ENCODE assay signal across 21 cellular contexts in genomic region chr5:160158087-160158486, GRCh38. TPM values are rescaled to one million over a fixed set of nuclear protein-coding genes. Genes with fewer than 3 reads are reported as not detected.
DNase-seq lines count a peak whose midpoint lies in the region; ATAC-seq and TF ChIP-seq lines count a peak whose summit lies in the region.
"Had no signal": no experiment of that assay in that cellular context is flagged by ENCODE, and none has a peak within 500 bp of the region (broad histone marks: within the 10 kb centered on the region; RNA-seq: fewer than 3 reads in every experiment).

No MANE protein-coding gene starts in this region.

- H4K20me1 ChIP-seq in GM23338 (replicated peaks; ENCODE audit: insufficient read depth) (no peaks in the 10 kb centered on the region), OCI-LY7 (ENCODE audit: insufficient read depth, low read length) (no peaks in the 10 kb centered on the region)

- WGBS in endodermal cell (ENCODE audit: insufficient coverage in 1 of 2, insufficient read length in 1 of 2), 2 experiments: 95 to 98% methylated on average over 7 to 9 of the region's 9 CpGs

- H3K9me2 ChIP-seq in GM23338 (ENCODE audit: insufficient read depth) (no peaks in the 10 kb centered on the region), OCI-LY7 (ENCODE audit: insufficient read depth, low read length) (no peaks in the 10 kb centered on the region)

- H2AFZ ChIP-seq in GM23338 (no peak overlapping the region), OCI-LY7 (ENCODE audit: low read length) (no peak overlapping the region)
- H2AFZ ChIP-seq: PC-9 had no signal

- no peak overlapping the region for H3K4me3 Mint-ChIP-seq in GM23338
- H3K4me3 Mint-ChIP-seq in endodermal cell: no peak overlapping the region
- no peak overlapping the region for H3K4me3 Mint-ChIP-seq in activated CD8-positive, alpha-beta T cell treated with anti-CD3 and anti-CD28 coated beads for 36 hours
- H3K4me3 Mint-ChIP-seq: CD4-positive, alpha-beta T cell; stimulated activated naive B cell treated with anti-CD40 and anti-IgM and Interleukin-4, amounts not matched to agents 10 μg/mL and 1 μg/mL and 100 μg/mL, for 72 hours; T-helper 1 cell treated with Interleukin-12 subunit alpha and Interleukin-12 subunit beta and Interleukin-4 antibody, amounts not matched to agents 30 μg/mL and 1 μg/mL, for 36 hours had no signal

- H3K27ac Mint-ChIP-seq in GM23338: no peak overlapping the region; the same call in 1 of the 2 replicates
- H3K27ac Mint-ChIP-seq in endodermal cell: peak overlapping the region; percentile 35
- no peak overlapping the region for H3K27ac Mint-ChIP-seq in activated CD8-positive, alpha-beta T cell treated with anti-CD3 and anti-CD28 coated beads for 36 hours
- H3K27ac Mint-ChIP-seq: CD4-positive, alpha-beta T cell; stimulated activated naive B cell treated with anti-CD40 and anti-IgM and Interleukin-4, amounts not matched to agents 10 μg/mL and 1 μg/mL and 100 μg/mL, for 72 hours; T-helper 1 cell treated with Interleukin-12 subunit alpha and Interleukin-12 subunit beta and Interleukin-4 antibody, amounts not matched to agents 30 μg/mL and 1 μg/mL, for 36 hours had no signal

- no TSS peak for BruUV-seq in OCI-LY7 (replicated peaks; lab: Mats Ljungman, UMichigan)

- H3K79me2 ChIP-seq in GM23338 (replicated peaks; ENCODE audit: insufficient read depth) (no peaks in the 10 kb centered on the region), OCI-LY7 (ENCODE audit: insufficient read depth, low read depth, low read length) (no peaks in the 10 kb centered on the region)

- H3K9ac ChIP-seq in endodermal cell (ENCODE audit: extremely low read depth, low read length, poor library complexity, severe bottlenecking): no peak overlapping the region
- H3K9ac ChIP-seq: KMS-11 had no signal

- peaks cover 17% of the 10 kb centered on the region for H3F3A ChIP-seq in GM23338 (replicated peaks; ENCODE audit: low read depth)

- TF ChIP-seq CTCF in GM23338 (conservative IDR thresholded peaks at IDR 0.05; ENCODE audit: low read depth in 2 of 2) (peak; percentile 27 to 69; a peak in 3 of 4 replicates), OCI-LY7 (conservative IDR thresholded peaks at IDR 0.05; ENCODE audit: low read length) (0 out of 2 replicates have a peak, but pooled peaks have one; percentile 30), endodermal cell (conservative IDR thresholded peaks at IDR 0.05) (peak; percentile 58)
- TF ChIP-seq CTCF in activated CD8-positive, alpha-beta T cell treated with anti-CD3 and anti-CD28 coated beads for 36 hours (IDR thresholded peaks at IDR 0.05): no peak

- ATAC-seq in GM23338 (peak; percentile 21), GM21529 (IDR thresholded peaks at IDR 0.05; ENCODE audit: unreplicated experiment) (no peak)
- ATAC-seq in activated CD8-positive, alpha-beta T cell treated with anti-CD3 and anti-CD28 coated beads for 36 hours: no peak

- H3K36me3 ChIP-seq in GM23338 (ENCODE audit: insufficient read depth): no peaks in the 10 kb centered on the region
- H3K36me3 ChIP-seq in OCI-LY7 (ENCODE audit: insufficient read depth, low read length): no peaks in the 10 kb centered on the region
- no peaks in the 10 kb centered on the region for H3K36me3 ChIP-seq in endodermal cell (ENCODE audit: control insufficient read depth, insufficient read depth, low read length)
- H3K36me3 ChIP-seq: prostate gland had no signal

- DNase-seq in ELF-1 (ENCODE audit: low read depth, low spot score) (peak; percentile 44), GM23338 (ENCODE audit: low spot score) (peak; percentile 54), OCI-LY7 (ENCODE audit: low spot score) (peak; percentile 28), endodermal cell (no peak), NCI-H2227 (lab: John Stamatoyannopoulos, UW; ENCODE audit: unreplicated experiment) (no peak)
- DNase-seq in activated CD8-positive, alpha-beta T cell treated with anti-CD3 and anti-CD28 coated beads for 36 hours: no peak
- DNase-seq: activated gamma-delta T cell; CD4-positive, alpha-beta T cell; dermis blood vessel endothelial cell; DMS79 treated with DMSO at 0.1 percent for 48 hours; NCI-H1105; NCI-H2029 treated with DMSO at 0.1 percent for 48 hours; NCI-H446 treated with DMSO at 0.1 percent for 48 hours; PC-9; stimulated activated CD4-positive, alpha-beta T cell treated with anti-CD3 and anti-CD28 coated beads, Interleukin-1b, Interleukin-23, amount 100 ng/mL, for 48 hours; stimulated activated naive B cell treated with anti-CD40 and anti-IgM and Interleukin-4, amounts not matched to agents 10 μg/mL and 1 μg/mL and 100 μg/mL, for 72 hours; testis had no signal

- no peaks in the 10 kb centered on the region for H3K27me3 ChIP-seq in GM23338 (ENCODE audit: insufficient read depth)
- no peaks in the 10 kb centered on the region for H3K27me3 ChIP-seq in endodermal cell (ENCODE audit: control insufficient read depth, insufficient read depth, low read length, poor library complexity, severe bottlenecking)
- H3K27me3 ChIP-seq: testis had no signal

- POLR2A ChIA-PET in OCI-LY7 (lab: Charles Lee): interaction anchor here (0.6 kb wide), 1 partner anchor 103 kb away, joined by 3 read pairs; no protein-coding TSS in a partner anchor
- POLR2A ChIA-PET in activated CD8-positive, alpha-beta T cell treated with anti-CD3 and anti-CD28 coated beads for 36 hours (lab: Charles Lee): no interaction called here

- H3K4me1 ChIP-seq in GM23338 (ENCODE audit: insufficient read depth) (peaks cover 15% of the 10 kb centered on the region), OCI-LY7 (ENCODE audit: insufficient read depth, low read length, poor library complexity, severe bottlenecking) (peaks cover 13% of the 10 kb centered on the region), endodermal cell (ENCODE audit: control insufficient read depth, insufficient read depth, low read length) (no peaks in the 10 kb centered on the region)
- H3K4me1 ChIP-seq: prostate gland, testis had no signal

- no peaks in the 10 kb centered on the region for H3K9me3 Mint-ChIP-seq in GM23338
- H3K9me3 Mint-ChIP-seq in endodermal cell: no peaks in the 10 kb centered on the region
- no peaks in the 10 kb centered on the region for H3K9me3 Mint-ChIP-seq in activated CD8-positive, alpha-beta T cell treated with anti-CD3 and anti-CD28 coated beads for 36 hours
- H3K9me3 Mint-ChIP-seq: CD4-positive, alpha-beta T cell; stimulated activated naive B cell treated with anti-CD40 and anti-IgM and Interleukin-4, amounts not matched to agents 10 μg/mL and 1 μg/mL and 100 μg/mL, for 72 hours; T-helper 1 cell treated with Interleukin-12 subunit alpha and Interleukin-12 subunit beta and Interleukin-4 antibody, amounts not matched to agents 30 μg/mL and 1 μg/mL, for 36 hours had no signal

- H3K36me3 Mint-ChIP-seq in GM23338 (ENCODE audit: low read depth) (0 out of 3 replicates have a peak, but pooled peaks cover under 1% of the 10 kb centered on the region), endodermal cell (ENCODE audit: low read depth) (no peaks in the 10 kb centered on the region)
- no peaks in the 10 kb centered on the region for H3K36me3 Mint-ChIP-seq in activated CD8-positive, alpha-beta T cell treated with anti-CD3 and anti-CD28 coated beads for 36 hours (ENCODE audit: low read depth)
- H3K36me3 Mint-ChIP-seq: stimulated activated naive B cell treated with anti-CD40 and anti-IgM and Interleukin-4, amounts not matched to agents 10 μg/mL and 1 μg/mL and 100 μg/mL, for 72 hours had no signal

- peak overlapping the region; percentile 94; the same call in 1 of the 2 replicates for H3K27ac ChIP-seq in GM23338 (ENCODE audit: low read depth)
- H3K27ac ChIP-seq in OCI-LY7 (ENCODE audit: low read depth, low read length, poor library complexity, severe bottlenecking): no peak overlapping the region
- H3K27ac ChIP-seq in endodermal cell (ENCODE audit: low read depth, low read length): no peak overlapping the region
- H3K27ac ChIP-seq: KMS-11, PC-9, prostate gland, testis had no signal

- H3K4me1 Mint-ChIP-seq in GM23338 (peaks cover 23% of the 10 kb centered on the region), endodermal cell (peaks cover 25% of the 10 kb centered on the region)
- H3K4me1 Mint-ChIP-seq in activated CD8-positive, alpha-beta T cell treated with anti-CD3 and anti-CD28 coated beads for 36 hours (ENCODE audit: low read depth): no peaks in the 10 kb centered on the region
- H3K4me1 Mint-ChIP-seq: stimulated activated naive B cell treated with anti-CD40 and anti-IgM and Interleukin-4, amounts not matched to agents 10 μg/mL and 1 μg/mL and 100 μg/mL, for 72 hours had no signal

- intact Hi-C loops in OCI-LY7 (cut with micrococcal nuclease; ENCODE audit: unreplicated experiment): loop anchor here (2.0 kb wide), 1 partner anchor 77 kb away; no protein-coding TSS in a partner anchor
- intact Hi-C loops in activated CD8-positive, alpha-beta T cell treated with anti-CD3 and anti-CD28 coated beads for 36 hours (cut with micrococcal nuclease): no loop called here

- H3K9me3 ChIP-seq in OCI-LY7 (ENCODE audit: low read length) (no peaks in the 10 kb centered on the region), endodermal cell (ENCODE audit: control insufficient read depth, low read length) (no peaks in the 10 kb centered on the region)
- H3K9me3 ChIP-seq: prostate gland, testis had no signal

- no peak overlapping the region for H3K4me3 ChIP-seq in GM23338
- H3K4me3 ChIP-seq in OCI-LY7 (ENCODE audit: low read depth, low read length, poor library complexity, severe bottlenecking): no peak overlapping the region
- H3K4me3 ChIP-seq in endodermal cell (ENCODE audit: low read length): no peak overlapping the region
- H3K4me3 ChIP-seq: PC-9, prostate gland, testis had no signal

- no peaks in the 10 kb centered on the region for H3K27me3 Mint-ChIP-seq in GM23338 (ENCODE audit: insufficient read depth, low read depth, poor library complexity)
- H3K27me3 Mint-ChIP-seq in endodermal cell (ENCODE audit: insufficient read depth): no peaks in the 10 kb centered on the region
- no peaks in the 10 kb centered on the region for H3K27me3 Mint-ChIP-seq in activated CD8-positive, alpha-beta T cell treated with anti-CD3 and anti-CD28 coated beads for 36 hours
- H3K27me3 Mint-ChIP-seq: stimulated activated naive B cell treated with anti-CD40 and anti-IgM and Interleukin-4, amounts not matched to agents 10 μg/mL and 1 μg/mL and 100 μg/mL, for 72 hours had no signal

- H3K4me2 ChIP-seq in GM23338: no peak overlapping the region
- no peak overlapping the region for H3K4me2 ChIP-seq in OCI-LY7 (ENCODE audit: low read length)
- H3K4me2 ChIP-seq: KMS-11, PC-9 had no signal

- CTCF ChIA-PET in OCI-LY7 (lab: Charles Lee; ENCODE audit: unreplicated experiment): no interaction called here
- CTCF ChIA-PET in activated CD8-positive, alpha-beta T cell treated with anti-CD3 and anti-CD28 coated beads for 36 hours (lab: Charles Lee): no interaction called here

TF ChIP-seq in GM23338, 12 proteins besides CTCF, POLR2A, EP300 and RAD21:
- no peak for TF ChIP-seq ZNF114 (CRISPR knock-in tag; IDR thresholded peaks at IDR 0.05)

RNA-seq across cellular contexts. Expression of gene PWWP2A, which starts 38.8 kb away (rescaled TPM):
- 60.5 and 81.6 TPM in 2 replicates for total RNA-seq in GM23338 (2014; rRNA removed; shearing (Covaris generic))
- polyA plus RNA-seq in GM23338 (2016; fragmentation: Nextera tagmentation; extraction: Ambion mirVana): 48.7 and 51.5 TPM in 2 replicates
- total RNA-seq in OCI-LY7 (2014; rRNA removed; shearing (Covaris generic)): 28.4 and 28.5 TPM in 2 replicates
- 27.3 and 28.3 TPM in 2 replicates for total RNA-seq in OCI-LY7 (2022)
- 10 to 100 TPM; 51.0 to 52.6 TPM for total RNA-seq in endodermal cell
- 26.9 TPM for polyA plus RNA-seq in endodermal cell (2013, experiment 1 of 2)
- 29.1 TPM for polyA plus RNA-seq in endodermal cell (2013, experiment 2 of 2)
- total RNA-seq in activated CD8-positive, alpha-beta T cell treated with anti-CD3 and anti-CD28 coated beads for 36 hours: 10 to 100 TPM; 16.0 to 17.5 TPM

Comparison
In these comparisons a context has a peak if more than half of its experiments do, and no peak if none do; other contexts are left out.
1. DNase-seq: peak in ELF-1 (single experiment), GM23338 (single experiment) and OCI-LY7 (single experiment); none in endodermal cell (single experiment), activated CD8-positive, alpha-beta T cell treated with anti-CD3 and anti-CD28 coated beads for 36 hours (single experiment) and NCI-H2227 (single experiment).